In genomic region chr7:123079021-123079420, GRCh38 we compare ENCODE assay signal across 34 cellular contexts.
"Had no signal": no experiment of that assay in that cellular context is flagged by ENCODE, and none has a peak within 500 bp of the region (broad histone marks: within the 10 kb centered on the region; RNA-seq: fewer than 3 reads in every experiment).

No MANE protein-coding gene starts in this region.

- H3K36me3 ChIP-seq: MG63 had no signal

- H3K27me3 ChIP-seq: MG63 had no signal

- H3K9me3 ChIP-seq: MG63 had no signal

- H3K4me3 ChIP-seq: MG63 had no signal

- DNase-seq: Karpas-422, Kasumi-1, MG63, MM.1S, MV-4-11, NCI-H1048, NCI-H1092, NCI-H1092 treated with DMSO at 0.1 percent for 48 hours, NCI-H1105, NCI-H1105 treated with DMSO at 0.1 percent for 48 hours, NCI-H1417, NCI-H1417 treated with DMSO at 0.1 percent for 48 hours, NCI-H1436, NCI-H1436 treated with DMSO at 0.1 percent for 48 hours, NCI-H146, NCI-H1694, NCI-H1694 treated with DMSO at 0.1 percent for 48 hours, NCI-H187, NCI-H187 treated with DMSO at 0.1 percent for 48 hours, NCI-H1930, NCI-H2029, NCI-H2029 treated with DMSO at 0.1 percent for 48 hours, NCI-H2081, NCI-H2081 treated with DMSO at 0.1 percent for 48 hours, NCI-H2107, NCI-H2171, NCI-H2171 treated with DMSO at 0.1 percent for 48 hours, NCI-H2227 treated with DMSO at 0.1 percent for 48 hours, NCI-H226, NCI-H345, NCI-H446, NCI-H446 treated with DMSO at 0.1 percent for 48 hours, NCI-H510A, NCI-H510A treated with DMSO at 0.1 percent for 48 hours had no signal
